Comparison of ENCODE assay signal across 8 cellular contexts in genomic region chr19:3606690-3607289, GRCh38. TPM values are rescaled to one million over a fixed set of nuclear protein-coding genes. Genes with fewer than 3 reads are reported as not detected.
DNase-seq lines count a peak whose midpoint lies in the region; ATAC-seq and TF ChIP-seq lines count a peak whose summit lies in the region.

TSS of gene TBXA2R (minus strand) at chr19:3606875. CDS start at chr19:3600634, 6,241 bp downstream.

- ATAC-seq in right lobe of liver, result peak; percentile 47 to 58 (median 52)
- no peak for ATAC-seq in HG03342 (IDR thresholded peaks at IDR 0.05; ENCODE audit: unreplicated experiment)
- ATAC-seq in HG02870 (IDR thresholded peaks at IDR 0.05; ENCODE audit: unreplicated experiment), result no peak

- TF ChIP-seq CTCF in right lobe of liver (IDR thresholded peaks at IDR 0.05), result no peak

- no peaks in the 10 kb centered on the region for H3K27me3 ChIP-seq in right lobe of liver

- peak; percentile 31 for TF ChIP-seq POLR2A in right lobe of liver (IDR thresholded peaks at IDR 0.05)

- H3K4me3 ChIP-seq in right lobe of liver, result peak within 1 kb of the TSS; percentile 26 to 48 (median 42)

- DNase-seq in AG08395 (ENCODE audit: low spot score) (peak; percentile 94), GOT3 (lab: John Stamatoyannopoulos, UW) (peak; percentile 47), dermis blood vessel endothelial cell (peak; percentile 52), right lobe of liver (peak in 2 of 3 donors; percentile 77 to 78)
- DNase-seq in activated CD4-positive, CD25-positive, alpha-beta regulatory T cell (lab: John Stamatoyannopoulos, UW), result peak in 3 of 4 experiments; percentile 14 to 23 (median 21)
- peak; percentile 51 for DNase-seq in stimulated activated CD8-positive, alpha-beta memory T cell treated with anti-CD3 and anti-CD28 coated beads, Interleukin-12 subunit alpha, Interleukin-12 subunit beta, amount 100 ng/mL, for 4 hours (ENCODE audit: low read depth)

- peaks cover 0 to 11% (median 0%) of the 10 kb centered on the region in 4 donors for H3K4me1 ChIP-seq in right lobe of liver

- H3K27ac ChIP-seq in right lobe of liver, result peak within 1 kb of the TSS; percentile 58 to 76 (median 67)

- no peaks in the 10 kb centered on the region for H3K9me3 ChIP-seq in right lobe of liver

- peaks cover 0 to 7% (median 3%) of the 10 kb centered on the region in 4 donors for H3K36me3 ChIP-seq in right lobe of liver

- WGBS in right lobe of liver (ENCODE audit: insufficient coverage, low coverage, low lambda C conversion rate, missing lambda C conversion rate), result 2% methylated on average over 14 of the region's 46 CpGs

- intact Hi-C loops in right lobe of liver (cut with DNase I), result no loop called here

RNA-seq across cellular contexts. Expression of gene TBXA2R, which starts in this region (rescaled TPM):
- 1.3 and 1.7 TPM in 2 replicates for total RNA-seq in dermis blood vessel endothelial cell
- total RNA-seq in right lobe of liver, result 10 to 100 TPM in 1 of 6 experiments, 1 to 10 TPM in 5; 2.8 to 10.4 (median 4.7) TPM

Comparison
In these comparisons a context has a peak if more than half of its experiments do, and no peak if none do; other contexts are left out.
1. DNase-seq: peak in every context shown above with its lines; median percentile 94 in AG08395; 78 in right lobe of liver; 52 in dermis blood vessel endothelial cell; 51 in stimulated activated CD8-positive, alpha-beta memory T cell treated with anti-CD3 and anti-CD28 coated beads, Interleukin-12 subunit alpha, Interleukin-12 subunit beta, amount 100 ng/mL, for 4 hours; 47 in GOT3; 21 in activated CD4-positive, CD25-positive, alpha-beta regulatory T cell.
2. ATAC-seq: peak in right lobe of liver (4 of 4); none in HG03342 (single experiment) and HG02870 (single experiment).